Comparison of ENCODE assay signal across 9 cellular contexts in genomic region chr1:51506537-51506936, GRCh38. TPM values are rescaled to one million over a fixed set of nuclear protein-coding genes. Genes with fewer than 3 reads are reported as not detected.
DNase-seq lines count a peak whose midpoint lies in the region; ATAC-seq and TF ChIP-seq lines count a peak whose summit lies in the region.
"Had no signal": no experiment of that assay in that cellular context is flagged by ENCODE, and none has a peak within 500 bp of the region (broad histone marks: within the 10 kb centered on the region; RNA-seq: fewer than 3 reads in every experiment).

No MANE protein-coding gene starts in this region.

- peaks cover 7% of the 10 kb centered on the region; the same call in 1 of the 2 replicates for H3K4me1 ChIP-seq in MM.1S (ENCODE audit: low read length)

- ATAC-seq in HG03045 (IDR thresholded peaks at IDR 0.05; ENCODE audit: unreplicated experiment), result peak; percentile 37
- no peak for ATAC-seq in central memory CD8-positive, alpha-beta T cell (replicated peaks; ENCODE audit: extremely low read depth, poor library complexity, severe bottlenecking)
- ATAC-seq in GM18505 (IDR thresholded peaks at IDR 0.05; ENCODE audit: unreplicated experiment), result no peak

- no peaks in the 10 kb centered on the region for H4K20me1 ChIP-seq in MM.1S (ENCODE audit: insufficient read depth, low read length)

- no peak overlapping the region for H3K9ac ChIP-seq in MM.1S (ENCODE audit: low read length)

- no peak overlapping the region for H2AFZ ChIP-seq in MM.1S (ENCODE audit: low read length)

- H3K36me3 ChIP-seq in MM.1S (replicated peaks; ENCODE audit: insufficient read depth, low read length), result no peaks in the 10 kb centered on the region; the same call in 1 of the 2 replicates

- TF ChIP-seq CTCF in progenitor cell of endocrine pancreas (IDR thresholded peaks at IDR 0.05; ENCODE audit: unreplicated experiment) (no peak), MM.1S (IDR thresholded peaks at IDR 0.05; ENCODE audit: low read length) (no peak)

- peak; percentile 54 for DNase-seq in G401 (ENCODE audit: low spot score)
- DNase-seq in central memory CD8-positive, alpha-beta T cell (ENCODE audit: low spot score in 2 of 2), result no peak
- no peak for DNase-seq in progenitor cell of endocrine pancreas (ENCODE audit: low spot score, unreplicated experiment)
- no peak for DNase-seq in GOT3 (lab: John Stamatoyannopoulos, UW)
- no peak for DNase-seq in MM.1S
- DNase-seq in NCI-H146 (lab: John Stamatoyannopoulos, UW), result no peak

- in situ Hi-C loops in G401 (cut with HindIII; ENCODE audit: low sequenced_read_pairs), result no loop called here

- H3K79me2 ChIP-seq in MM.1S (ENCODE audit: low read length), result peaks cover 94% of the 10 kb centered on the region

- peak overlapping the region; percentile 26 for H3K27ac Mint-ChIP-seq in central memory CD8-positive, alpha-beta T cell (ENCODE audit: low read depth)
- peak overlapping the region; percentile 4 for H3K27ac Mint-ChIP-seq in progenitor cell of endocrine pancreas
- H3K27ac Mint-ChIP-seq: activated naive CD4-positive, alpha-beta T cell treated with anti-CD3 and anti-CD28 coated beads, Interleukin-2, amount 50 U/mL, for 24 hours had no signal

- no peaks in the 10 kb centered on the region for H3K9me3 Mint-ChIP-seq in central memory CD8-positive, alpha-beta T cell
- H3K9me3 Mint-ChIP-seq in progenitor cell of endocrine pancreas (ENCODE audit: low read depth), result peaks cover 7% of the 10 kb centered on the region
- H3K9me3 Mint-ChIP-seq: activated naive CD4-positive, alpha-beta T cell treated with anti-CD3 and anti-CD28 coated beads, Interleukin-2, amount 50 U/mL, for 24 hours had no signal

- H3K27ac ChIP-seq in MM.1S (ENCODE audit: low read length), result no peak overlapping the region

- H3K4me2 ChIP-seq in MM.1S (ENCODE audit: low read depth, low read length), result no peak overlapping the region

- H3K9me3 ChIP-seq in MM.1S (replicated peaks; ENCODE audit: insufficient read depth, low read length), result no peaks in the 10 kb centered on the region

- H3K9me2 ChIP-seq in MM.1S (replicated peaks; ENCODE audit: insufficient read depth, low read length), result no peaks in the 10 kb centered on the region

- no peak overlapping the region for H3K4me3 ChIP-seq in MM.1S (ENCODE audit: low read length)

- peaks cover 9% of the 10 kb centered on the region for H3F3A ChIP-seq in MM.1S (ENCODE audit: insufficient read depth, low read length)

- peaks cover 23% of the 10 kb centered on the region for H3K36me3 Mint-ChIP-seq in central memory CD8-positive, alpha-beta T cell (ENCODE audit: insufficient read depth)
- H3K36me3 Mint-ChIP-seq in progenitor cell of endocrine pancreas (ENCODE audit: insufficient read depth), result peaks cover 19% of the 10 kb centered on the region

- H3K27me3 ChIP-seq in MM.1S (replicated peaks; ENCODE audit: insufficient read depth, low read length), result no peaks in the 10 kb centered on the region

- peak overlapping the region; percentile 38 for H3K4me3 Mint-ChIP-seq in central memory CD8-positive, alpha-beta T cell
- no peak overlapping the region for H3K4me3 Mint-ChIP-seq in progenitor cell of endocrine pancreas (ENCODE audit: low read depth)
- H3K4me3 Mint-ChIP-seq: activated naive CD4-positive, alpha-beta T cell treated with anti-CD3 and anti-CD28 coated beads, Interleukin-2, amount 50 U/mL, for 24 hours had no signal

- TF ChIP-seq POLR2A in GM18505 (IDR thresholded peaks at IDR 0.05; ENCODE audit: borderline replicate concordance, extremely low read depth, insufficient read depth, insufficient read length), result no peak

- H3K4me1 Mint-ChIP-seq in central memory CD8-positive, alpha-beta T cell, result peaks cover 60% of the 10 kb centered on the region
- peaks cover 15% of the 10 kb centered on the region for H3K4me1 Mint-ChIP-seq in progenitor cell of endocrine pancreas (ENCODE audit: low read depth)

- H3K27me3 Mint-ChIP-seq in central memory CD8-positive, alpha-beta T cell, result no peaks in the 10 kb centered on the region
- H3K27me3 Mint-ChIP-seq in progenitor cell of endocrine pancreas, result no peaks in the 10 kb centered on the region
- H3K27me3 Mint-ChIP-seq: activated naive CD4-positive, alpha-beta T cell treated with anti-CD3 and anti-CD28 coated beads, Interleukin-2, amount 50 U/mL, for 24 hours had no signal

RNA-seq across cellular contexts. Expression of gene EPS15, which starts 12.5 kb away (rescaled TPM):
- total RNA-seq in G401 (2014; rRNA removed; shearing (Covaris generic)), result 5.4 and 8.9 TPM in 2 replicates
- total RNA-seq in progenitor cell of endocrine pancreas, result 62.7 and 63.8 TPM in 2 replicates
